10 cellular contexts compared by ENCODE assay signal in genomic region chrX:120040176-120040575, GRCh38. TPM values are rescaled to one million over a fixed set of nuclear protein-coding genes. Genes with fewer than 3 reads are reported as not detected.
DNase-seq lines count a peak whose midpoint lies in the region; ATAC-seq lines count a peak whose summit lies in the region.
"Not testable (repeated sequence)": the region's sequence is repeated elsewhere in the genome, so short reads cannot be mapped to it uniquely, and the experiment has no call there.
"Had no signal": no experiment of that assay in that cellular context is flagged by ENCODE, and none has a peak within 500 bp of the region (broad histone marks: within the 10 kb centered on the region; RNA-seq: fewer than 3 reads in every experiment).

No MANE protein-coding gene starts in this region.

- intact Hi-C loops in Right ventricle myocardium inferior (cut with DNase I); left ventricle myocardium superior (cut with micrococcal nuclease): not testable (repeated sequence)

- ATAC-seq in SK-N-SH treated with all-trans-retinoic acid at 6 μM for 48 hours (peak; percentile 32; the same call in 2 of the 3 replicates), Right ventricle myocardium inferior (peak; percentile 50), left ventricle myocardium superior (peak; percentile 80), left lobe of liver (peak; percentile 49)

- DNase-seq in Right ventricle myocardium inferior (ENCODE audit: missing footprints); left ventricle myocardium superior; left lobe of liver (ENCODE audit: low spot score): not testable (repeated sequence)

RNA-seq across cellular contexts. Expression of gene RHOXF2B, which starts 37.3 kb away (rescaled TPM):
- not detected for total RNA-seq in Right ventricle myocardium inferior
- total RNA-seq in left ventricle myocardium superior = not detected
- total RNA-seq in left lobe of liver = 0.10 TPM
- total RNA-seq: A673; CD4-positive, alpha-beta memory T cell; CD4-positive, CD25-positive, alpha-beta regulatory T cell; CD8-positive, alpha-beta memory T cell; Daoy; G401 had no signal
